In genomic region chr12:89544730-89545184, GRCh38 we compare ENCODE assay signal across 8 cellular contexts. TPM values are rescaled to one million over a fixed set of nuclear protein-coding genes. Genes with fewer than 3 reads are reported as not detected.
DNase-seq lines count a peak whose midpoint lies in the region; ATAC-seq, FAIRE-seq and TF ChIP-seq lines count a peak whose summit lies in the region.

No MANE protein-coding gene starts in this region.

- no peaks in the 10 kb centered on the region for H3K27me3 Mint-ChIP-seq in activated T-helper 17 cell treated with anti-CD3 and anti-CD28 coated beads, Interleukin-2, amount 50 U/mL, for 72 hours

- TF ChIP-seq EP300 in stomach (IDR thresholded peaks at IDR 0.05): no peak

- H3K4me3 Mint-ChIP-seq in activated T-helper 17 cell treated with anti-CD3 and anti-CD28 coated beads, Interleukin-2, amount 50 U/mL, for 72 hours: no peak overlapping the region

- no peaks in the 10 kb centered on the region for H3K36me3 Mint-ChIP-seq in activated T-helper 17 cell treated with anti-CD3 and anti-CD28 coated beads, Interleukin-2, amount 50 U/mL, for 72 hours (ENCODE audit: low read depth)

- no peaks in the 10 kb centered on the region for H3K9me3 Mint-ChIP-seq in activated T-helper 17 cell treated with anti-CD3 and anti-CD28 coated beads, Interleukin-2, amount 50 U/mL, for 72 hours

- peaks cover 10% of the 10 kb centered on the region for H3K4me1 Mint-ChIP-seq in activated T-helper 17 cell treated with anti-CD3 and anti-CD28 coated beads, Interleukin-2, amount 50 U/mL, for 72 hours

- H3K9me3 ChIP-seq in RWPE2 (ENCODE audit: severe bottlenecking) (no peaks in the 10 kb centered on the region), stomach (no peaks in the 10 kb centered on the region)

- no peak for TF ChIP-seq POLR2A in stomach (IDR thresholded peaks at IDR 0.05)

- DNase-seq in HK-2 (ENCODE audit: unreplicated experiment) (peak; percentile 60), RWPE2 (ENCODE audit: low spot score) (no peak), left cardiac atrium (peak; percentile 55), stomach (peak; percentile 77), GM19239 (ENCODE audit: insufficient read length, low spot score) (no peak), GF-D8 (lab: John Stamatoyannopoulos, UW) (no peak)

- intact Hi-C loops in left cardiac atrium (cut with DNase I): loop anchor here in 1 of 2 donors (5.0 to 10.0 kb wide), 4 partner anchors 170 to 1400 kb away; no protein-coding TSS in a partner anchor
- intact Hi-C loops in stomach (cut with DNase I; ENCODE audit: low total_unique reads): loop anchor here (10.0 kb wide), 1 partner anchor 560 kb away; no protein-coding TSS in a partner anchor

- H3K27ac Mint-ChIP-seq in activated T-helper 17 cell treated with anti-CD3 and anti-CD28 coated beads, Interleukin-2, amount 50 U/mL, for 72 hours: no peak overlapping the region

- WGBS in stomach, 5 donors: 16 to 32% (median 27%) methylated on average over 5 of the region's 5 CpGs

- no peak overlapping the region for H3K4me3 ChIP-seq in RWPE2 (ENCODE audit: severe bottlenecking)
- no peak overlapping the region for H3K4me3 ChIP-seq in stomach

- TF ChIP-seq CTCF in RWPE2 (IDR thresholded peaks at IDR 0.05; ENCODE audit: poor library complexity, severe bottlenecking) (no peak), stomach (IDR thresholded peaks at IDR 0.05) (no peak)

- H3K27ac ChIP-seq in RWPE2 (ENCODE audit: poor library complexity, severe bottlenecking): no peak overlapping the region
- H3K27ac ChIP-seq in stomach: no peak overlapping the region

- H3K4me1 ChIP-seq in RWPE2 (ENCODE audit: insufficient read depth, poor library complexity, severe bottlenecking): no peaks in the 10 kb centered on the region
- H3K4me1 ChIP-seq in stomach: peaks cover 10 to 27% (median 14%) of the 10 kb centered on the region in 4 donors

- ATAC-seq in RWPE2 (ENCODE audit: low read depth): peak; percentile 14; the same call in 1 of the 3 replicates
- ATAC-seq in left cardiac atrium: peak; percentile 86 to 87
- no peak for ATAC-seq in HG03097 (IDR thresholded peaks at IDR 0.05; ENCODE audit: low FRiP score, unreplicated experiment)
- no peak for ATAC-seq in activated T-helper 17 cell treated with anti-CD3 and anti-CD28 coated beads, Interleukin-2, amount 50 U/mL, for 72 hours (replicated peaks)

- FAIRE-seq in GM19239 (lab: Jason Lieb, UNC): no peak

- H3K27me3 ChIP-seq in RWPE2 (ENCODE audit: insufficient read depth, poor library complexity, severe bottlenecking) (no peaks in the 10 kb centered on the region), stomach (no peaks in the 10 kb centered on the region)

- H3K36me3 ChIP-seq in RWPE2 (ENCODE audit: low read depth): no peaks in the 10 kb centered on the region
- H3K36me3 ChIP-seq in stomach: peaks cover 0 to 6% (median 0%) of the 10 kb centered on the region in 4 donors

RNA-seq across cellular contexts. Expression of gene POC1B, which starts 18.9 kb away (rescaled TPM):
- total RNA-seq in left cardiac atrium (10 to 100 TPM in 1 of 2 donors, 1 to 10 TPM in 1; 8.0 to 10.8 TPM), stomach (10 to 100 TPM in 4 of 5 donors, 1 to 10 TPM in 1; 1.7 to 68.3 (median 55.8) TPM)
- polyA plus RNA-seq in stomach: 10 to 100 TPM in 2 of 3 donors, 1 to 10 TPM in 1; 7.1 to 14.4 (median 12.5) TPM
- 10 to 100 TPM; 47.5 to 54.3 TPM for total RNA-seq in activated T-helper 17 cell treated with anti-CD3 and anti-CD28 coated beads, Interleukin-2, amount 50 U/mL, for 72 hours

RNA-seq across cellular contexts. Expression of gene GALNT4, which starts 20.2 kb away (rescaled TPM):
- total RNA-seq in left cardiac atrium (1 to 10 TPM; 4.2 to 4.3 TPM), stomach (100 to 1,000 TPM in 1 of 5 donors, 10 to 100 TPM in 2, 1 to 10 TPM in 1, under 1 TPM in 1; 0.45 to 111 (median 12.2) TPM)
- 1 to 10 TPM; 2.6 to 6.8 (median 3.1) TPM for polyA plus RNA-seq in stomach
- total RNA-seq in activated T-helper 17 cell treated with anti-CD3 and anti-CD28 coated beads, Interleukin-2, amount 50 U/mL, for 72 hours: 10 to 100 TPM; 15.1 to 16.7 TPM

Comparison
In these comparisons a context has a peak if more than half of its experiments do, and no peak if none do; other contexts are left out.
1. DNase-seq: peak in HK-2 (single experiment), left cardiac atrium (single experiment) and stomach (single experiment); none in RWPE2 (single experiment), GM19239 (single experiment) and GF-D8 (single experiment).
2. ATAC-seq: peak in RWPE2 (single experiment) and left cardiac atrium (2 of 2); none in HG03097 (single experiment) and activated T-helper 17 cell treated with anti-CD3 and anti-CD28 coated beads, Interleukin-2, amount 50 U/mL, for 72 hours (single experiment).